In genomic region chr1:161671824-161672141, GRCh38 we compare ENCODE assay signal across 8 cellular contexts. TPM values are rescaled to one million over a fixed set of nuclear protein-coding genes. Genes with fewer than 3 reads are reported as not detected.
"Had no signal": no experiment of that assay in that cellular context is flagged by ENCODE, and none has a peak within 500 bp of the region (broad histone marks: within the 10 kb centered on the region; RNA-seq: fewer than 3 reads in every experiment).

No MANE protein-coding gene starts in this region.

RNA-seq across cellular contexts. Expression of gene FCGR2B, which starts 8.8 kb away (rescaled TPM):
- total RNA-seq: activated CD4-positive, alpha-beta memory T cell treated with anti-CD3 and anti-CD28 coated beads for 36 hours; activated naive CD4-positive, alpha-beta T cell treated with anti-CD3 and anti-CD28 coated beads for 36 hours; cardiac muscle cell; chondrocyte; M059J; SJCRH30 had no signal
- polyA plus RNA-seq: cardiac muscle cell had no signal

RNA-seq across cellular contexts. Expression of gene FCRLA, which starts 35.2 kb away (rescaled TPM):
- total RNA-seq: activated CD4-positive, alpha-beta memory T cell treated with anti-CD3 and anti-CD28 coated beads for 36 hours; activated naive CD4-positive, alpha-beta T cell treated with anti-CD3 and anti-CD28 coated beads for 36 hours; cardiac muscle cell; chondrocyte had no signal
- polyA plus RNA-seq: cardiac muscle cell had no signal

RNA-seq across cellular contexts. Expression of gene FCGR3B, which starts 40.8 kb away (rescaled TPM):
- total RNA-seq: activated CD4-positive, alpha-beta memory T cell treated with anti-CD3 and anti-CD28 coated beads for 36 hours; activated naive CD4-positive, alpha-beta T cell treated with anti-CD3 and anti-CD28 coated beads for 36 hours; cardiac muscle cell; chondrocyte; RPMI7951; SJCRH30; WTC11 had no signal
- polyA plus RNA-seq: cardiac muscle cell had no signal

RNA-seq across cellular contexts. Expression of gene FCRLB, which starts 49.6 kb away (rescaled TPM):
- total RNA-seq: activated CD4-positive, alpha-beta memory T cell treated with anti-CD3 and anti-CD28 coated beads for 36 hours had no signal
